10 cellular contexts compared by ENCODE assay signal in genomic region chr14:34018125-34018524, GRCh38.
DNase-seq lines count a peak whose midpoint lies in the region; ATAC-seq lines count a peak whose summit lies in the region.
"Had no signal": no experiment of that assay in that cellular context is flagged by ENCODE, and none has a peak within 500 bp of the region (broad histone marks: within the 10 kb centered on the region; RNA-seq: fewer than 3 reads in every experiment).

No MANE protein-coding gene starts in this region.

- peak overlapping the region; percentile 90 for H3K27ac Mint-ChIP-seq in activated T-cell treated with anti-CD3 and anti-CD28 coated beads, Interleukin-2, amount 50 U/mL, for 72 hours
- H3K27ac Mint-ChIP-seq: type B pancreatic cell had no signal

- no peaks in the 10 kb centered on the region for H3K36me3 ChIP-seq in KOPT-K1 (ENCODE audit: insufficient read depth, low read length)
- no peaks in the 10 kb centered on the region for H3K36me3 ChIP-seq in effector memory CD4-positive, alpha-beta T cell (ENCODE audit: control insufficient read depth, insufficient read depth, low read length)

- H3K4me1 Mint-ChIP-seq in activated T-cell treated with anti-CD3 and anti-CD28 coated beads, Interleukin-2, amount 50 U/mL, for 72 hours (ENCODE audit: low read depth): peaks cover 23% of the 10 kb centered on the region

- no peaks in the 10 kb centered on the region for H3K9me3 Mint-ChIP-seq in activated T-cell treated with anti-CD3 and anti-CD28 coated beads, Interleukin-2, amount 50 U/mL, for 72 hours
- H3K9me3 Mint-ChIP-seq: type B pancreatic cell had no signal

- H3K4me3 Mint-ChIP-seq in activated T-cell treated with anti-CD3 and anti-CD28 coated beads, Interleukin-2, amount 50 U/mL, for 72 hours: peak overlapping the region; percentile 76 to 90
- H3K4me3 Mint-ChIP-seq: type B pancreatic cell had no signal

- no peak for DNase-seq in activated T-cell treated with anti-CD3 and anti-CD28 coated beads, Interleukin-2, amount 50 U/mL, for 72 hours
- no peak for DNase-seq in activated T-cell treated with anti-CD3 and anti-CD28 coated beads, Interleukin-2, amount 50 U/mL, for 48 hours
- DNase-seq in effector memory CD4-positive, alpha-beta T cell: no peak
- no peak for DNase-seq in stimulated activated naive CD8-positive, alpha-beta T cell treated with anti-CD3 and anti-CD28 coated beads, Interleukin-15, Interleukin-2, amounts not matched to agents 100 U/mL and 50 U/mL, for 24 hours
- no peak for DNase-seq in ecto neural progenitor cell (ENCODE audit: low spot score)
- DNase-seq in foreskin melanocyte: no peak
- no peak for DNase-seq in 8988T
- DNase-seq: left colon had no signal

- peaks cover 5% of the 10 kb centered on the region for H3K4me1 ChIP-seq in effector memory CD4-positive, alpha-beta T cell (ENCODE audit: control insufficient read depth, insufficient read depth, low read length, poor library complexity, severe bottlenecking)

- H3K36me3 Mint-ChIP-seq in activated T-cell treated with anti-CD3 and anti-CD28 coated beads, Interleukin-2, amount 50 U/mL, for 72 hours (ENCODE audit: insufficient read depth in 2 of 2): no peaks in the 10 kb centered on the region
- H3K36me3 Mint-ChIP-seq: type B pancreatic cell had no signal

- ATAC-seq in activated T-cell treated with anti-CD3 and anti-CD28 coated beads, Interleukin-2, amount 50 U/mL, for 72 hours (replicated peaks in 1 of 2): peak; percentile 79 to 85
- peak; percentile 75 for ATAC-seq in stimulated activated naive CD8-positive, alpha-beta T cell treated with anti-CD3 and anti-CD28 coated beads, Interleukin-15, Interleukin-2, amounts not matched to agents 100 U/mL and 50 U/mL, for 24 hours
- ATAC-seq: left colon had no signal

- H3K27me3 ChIP-seq in effector memory CD4-positive, alpha-beta T cell (replicated peaks; ENCODE audit: control insufficient read depth, insufficient read depth, low read length, poor library complexity, severe bottlenecking): no peaks in the 10 kb centered on the region

- H3K27me3 Mint-ChIP-seq in activated T-cell treated with anti-CD3 and anti-CD28 coated beads, Interleukin-2, amount 50 U/mL, for 72 hours (ENCODE audit: low read depth): no peaks in the 10 kb centered on the region

- peak overlapping the region; percentile 95 for H3K27ac ChIP-seq in KOPT-K1 (ENCODE audit: low read depth, low read length, poor library complexity, severe bottlenecking)
- H3K27ac ChIP-seq in effector memory CD4-positive, alpha-beta T cell (ENCODE audit: insufficient read depth, low read length, poor library complexity, severe bottlenecking): peak overlapping the region; percentile 56

- H3K9me3 ChIP-seq in KOPT-K1 (ENCODE audit: insufficient read depth, low read length, poor library complexity, severe bottlenecking): no peaks in the 10 kb centered on the region
- no peaks in the 10 kb centered on the region for H3K9me3 ChIP-seq in effector memory CD4-positive, alpha-beta T cell (ENCODE audit: control insufficient read depth, low read length)

- peak overlapping the region; percentile 51 for H3K4me3 ChIP-seq in effector memory CD4-positive, alpha-beta T cell (ENCODE audit: insufficient read depth, low read depth, low read length, poor library complexity, severe bottlenecking)
